8 cellular contexts compared by ENCODE assay signal in genomic region chr20:1437222-1437904, GRCh38. TPM values are rescaled to one million over a fixed set of nuclear protein-coding genes. Genes with fewer than 3 reads are reported as not detected.
DNase-seq lines count a peak whose midpoint lies in the region; ATAC-seq lines count a peak whose summit lies in the region.

No MANE protein-coding gene starts in this region.

- H3K4me1 ChIP-seq in BLaER1 = peaks cover 68% of the 10 kb centered on the region

- H3K9me3 ChIP-seq in BLaER1 = no peaks in the 10 kb centered on the region

- no peaks in the 10 kb centered on the region for H3K27me3 Mint-ChIP-seq in stimulated activated memory B cell treated with anti-CD40 and anti-IgM and Interleukin-4, amounts not matched to agents 10 μg/mL and 1 μg/mL and 100 μg/mL, for 72 hours

- peaks cover 39% of the 10 kb centered on the region for H4K20me1 ChIP-seq in BLaER1

- no peak overlapping the region for H3K4me3 Mint-ChIP-seq in stimulated activated memory B cell treated with anti-CD40 and anti-IgM and Interleukin-4, amounts not matched to agents 10 μg/mL and 1 μg/mL and 100 μg/mL, for 72 hours

- no peak overlapping the region for H3K4me3 ChIP-seq in BLaER1

- H3K27me3 ChIP-seq in BLaER1 = no peaks in the 10 kb centered on the region

- H3K9me3 Mint-ChIP-seq in stimulated activated memory B cell treated with anti-CD40 and anti-IgM and Interleukin-4, amounts not matched to agents 10 μg/mL and 1 μg/mL and 100 μg/mL, for 72 hours = no peaks in the 10 kb centered on the region

- H3K36me3 Mint-ChIP-seq in stimulated activated memory B cell treated with anti-CD40 and anti-IgM and Interleukin-4, amounts not matched to agents 10 μg/mL and 1 μg/mL and 100 μg/mL, for 72 hours = peaks cover 23% of the 10 kb centered on the region

- no peak for ATAC-seq in stimulated activated memory B cell treated with anti-CD40 and anti-IgM and Interleukin-4, amounts not matched to agents 10 μg/mL and 1 μg/mL and 100 μg/mL, for 72 hours

- peaks cover 29% of the 10 kb centered on the region for H3K36me3 ChIP-seq in BLaER1

- no peak overlapping the region for H3K27ac Mint-ChIP-seq in stimulated activated memory B cell treated with anti-CD40 and anti-IgM and Interleukin-4, amounts not matched to agents 10 μg/mL and 1 μg/mL and 100 μg/mL, for 72 hours

- H3K27ac ChIP-seq in BLaER1 = no peak overlapping the region

- H3K4me1 Mint-ChIP-seq in stimulated activated memory B cell treated with anti-CD40 and anti-IgM and Interleukin-4, amounts not matched to agents 10 μg/mL and 1 μg/mL and 100 μg/mL, for 72 hours = peaks cover 33% of the 10 kb centered on the region

- peak overlapping the region; percentile 57 for H3K4me2 ChIP-seq in BLaER1

- peak; percentile 66 for DNase-seq in H4 (ENCODE audit: low spot score)
- DNase-seq in NCI-H345 (lab: John Stamatoyannopoulos, UW) = peak; percentile 83
- DNase-seq in activated CD4-positive, CD25-positive, alpha-beta regulatory T cell treated with anti-CD3 and anti-CD28 coated beads, Interleukin-2, amount 50 U/mL, for 72 hours = peak; percentile 79
- peak; percentile 71 for DNase-seq in central memory CD4-positive, alpha-beta T cell
- DNase-seq in kidney glomerular epithelial cell (lab: John Stamatoyannopoulos, UW) = peak; percentile 57
- peak; percentile 69 for DNase-seq in stimulated activated CD4-positive, alpha-beta T cell treated with anti-CD3 and anti-CD28 coated beads, Interleukin-2, amount 100 ng/mL, for 4 hours (ENCODE audit: low read depth)

- H3K9ac ChIP-seq in BLaER1 = no peak overlapping the region

RNA-seq across cellular contexts. Expression of gene NSFL1C, which starts 29.3 kb away (rescaled TPM):
- 31.9 and 38.2 TPM in 2 replicates for total RNA-seq in H4 (2014; rRNA removed; shearing (Covaris generic))

RNA-seq across cellular contexts. Expression of gene FKBP1A, which starts 44.5 kb away (rescaled TPM):
- 124 and 134 TPM in 2 replicates for total RNA-seq in H4 (2014; rRNA removed; shearing (Covaris generic))

RNA-seq across cellular contexts. Expression of gene SIRPB2, which starts 53.9 kb away (rescaled TPM):
- total RNA-seq in H4 (2014; rRNA removed; shearing (Covaris generic)) = not detected in 2 replicates
